In the genomic region with DNA sequence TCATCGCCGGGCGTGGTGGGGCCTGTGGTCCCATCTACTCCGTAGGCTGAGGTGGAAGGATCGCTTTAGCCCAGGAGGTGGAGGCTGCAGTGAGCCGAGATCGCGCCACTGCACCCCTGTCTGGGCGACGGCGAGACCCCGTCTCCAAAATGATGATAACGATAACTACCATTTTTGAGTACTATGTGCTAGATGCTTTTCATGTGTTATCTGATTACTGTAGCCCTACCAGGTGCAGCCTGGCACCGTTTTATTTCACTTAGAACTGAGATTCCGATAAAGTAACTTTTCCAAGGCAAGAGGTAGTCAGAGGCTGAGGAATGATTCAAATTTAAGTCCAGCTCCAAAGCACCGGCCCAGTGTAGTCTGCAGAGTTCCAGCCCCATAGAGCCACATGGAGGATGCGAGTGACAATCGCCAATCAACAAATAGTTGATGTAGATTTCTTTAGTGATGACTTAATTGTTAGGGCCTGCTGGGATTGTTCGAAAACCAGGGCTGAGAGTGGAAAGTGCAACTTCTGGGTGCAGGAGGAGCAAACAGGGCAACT, we compare ENCODE assay signal across 8 cellular contexts. TPM values are rescaled to one million over a fixed set of nuclear protein-coding genes. Genes with fewer than 3 reads are reported as not detected.
DNase-seq lines count a peak whose midpoint lies in the region; ATAC-seq and TF ChIP-seq lines count a peak whose summit lies in the region.

No MANE protein-coding gene starts in this region.

- H2BK12ac ChIP-seq in trophoblast cell (ENCODE audit: low read length) = no peak overlapping the region

- H2AK5ac ChIP-seq in trophoblast cell (ENCODE audit: low read length) = peak overlapping the region; percentile 42

- H2AFZ ChIP-seq in trophoblast cell (ENCODE audit: insufficient read depth, low read length, poor library complexity) = peak overlapping the region; percentile 88

- peak overlapping the region; percentile 41 for H3K4ac ChIP-seq in trophoblast cell (ENCODE audit: low read depth, low read length)

- H3K79me2 ChIP-seq in trophoblast cell (ENCODE audit: control insufficient read depth, insufficient read depth, low read length, poor library complexity) = peaks cover 8% of the 10 kb centered on the region

- CTCF ChIA-PET in activated naive CD4-positive, alpha-beta T cell treated with anti-CD3 and anti-CD28 coated beads for 36 hours (lab: Charles Lee) = no interaction called here

- no peak for ATAC-seq in HG02678 (IDR thresholded peaks at IDR 0.05; ENCODE audit: unreplicated experiment)

- no peaks in the 10 kb centered on the region for H3K27me3 ChIP-seq in esophagus muscularis mucosa
- no peaks in the 10 kb centered on the region for H3K27me3 ChIP-seq in trophoblast cell (ENCODE audit: insufficient read depth, low read length)

- TF ChIP-seq POLR2A in esophagus muscularis mucosa (IDR thresholded peaks at IDR 0.05; ENCODE audit: low read depth) = no peak

- no peaks in the 10 kb centered on the region for H3K9me3 ChIP-seq in SK-N-MC (ENCODE audit: low read depth, low read length)
- H3K9me3 ChIP-seq in esophagus muscularis mucosa = no peaks in the 10 kb centered on the region
- no peaks in the 10 kb centered on the region for H3K9me3 ChIP-seq in trophoblast cell (ENCODE audit: insufficient read depth, low read depth, low read length)

- peak overlapping the region; percentile 93 for H4K8ac ChIP-seq in trophoblast cell (ENCODE audit: low read depth, low read length)

- peaks cover 19 to 28% (median 26%) of the 10 kb centered on the region in 4 donors for H3K4me1 ChIP-seq in esophagus muscularis mucosa
- peaks cover 3 to 5% of the 10 kb centered on the region in 2 experiments for H3K4me1 ChIP-seq in trophoblast cell (ENCODE audit: control insufficient read depth in 1 of 2, insufficient read depth in 2 of 2, low read length in 2 of 2)

- H3K18ac ChIP-seq in trophoblast cell (ENCODE audit: low read length) = peak overlapping the region; percentile 52

- H3K9ac ChIP-seq in SK-N-MC (ENCODE audit: insufficient read length) (peak overlapping the region; percentile 96), trophoblast cell (ENCODE audit: low read length) (peak overlapping the region; percentile 97)

- peak overlapping the region; percentile 85 for H3K4me2 ChIP-seq in trophoblast cell (ENCODE audit: low read length)

- peak overlapping the region; percentile 52 for H2BK5ac ChIP-seq in trophoblast cell (ENCODE audit: low read depth, low read length, poor library complexity)

- H3K27ac ChIP-seq in SK-N-MC (peak overlapping the region; percentile 82), esophagus muscularis mucosa (replicated peaks in 1 of 4) (peak overlapping the region; percentile 97 to 98 (median 98)), trophoblast cell (ENCODE audit: low read depth, low read length) (peak overlapping the region; percentile 85)

- intact Hi-C loops in activated naive CD4-positive, alpha-beta T cell treated with anti-CD3 and anti-CD28 coated beads for 36 hours (cut with micrococcal nuclease) = loop anchor here (1.0 to 5.0 kb wide), 2 partner anchors 98 to 540 kb away; no protein-coding TSS in a partner anchor
- intact Hi-C loops in esophagus muscularis mucosa (cut with DNase I) = loop anchor here (5.0 kb wide), 1 partner anchor 800 kb away; a partner anchor contains a TSS

- H2BK120ac ChIP-seq in trophoblast cell (ENCODE audit: insufficient read depth, low read length, poor library complexity) = peak overlapping the region; percentile 55

- peak overlapping the region; percentile 82 for H4K12ac ChIP-seq in trophoblast cell (ENCODE audit: low read depth, low read length)

- no peak for TF ChIP-seq CTCF in esophagus muscularis mucosa (IDR thresholded peaks at IDR 0.05)

- H3K4me3 ChIP-seq in SK-N-MC (peak overlapping the region; percentile 91), esophagus muscularis mucosa (peak overlapping the region; percentile 85 to 97 (median 93)), trophoblast cell (ENCODE audit: low read depth, low read length) (peak overlapping the region; percentile 98)

- peaks cover 2% of the 10 kb centered on the region for H3K9me3 Mint-ChIP-seq in activated naive CD4-positive, alpha-beta T cell treated with anti-CD3 and anti-CD28 coated beads for 36 hours

- WGBS in esophagus muscularis mucosa = 24% methylated on average over 11 of the region's 19 CpGs
- WGBS in trophoblast cell (ENCODE audit: extremely low coverage, insufficient coverage, insufficient read length) = no CpG with 5 or more reads among the region's 19 CpGs

- no peaks in the 10 kb centered on the region for H3K27me3 Mint-ChIP-seq in activated naive CD4-positive, alpha-beta T cell treated with anti-CD3 and anti-CD28 coated beads for 36 hours (ENCODE audit: low read depth)

- H3K27ac Mint-ChIP-seq in activated naive CD4-positive, alpha-beta T cell treated with anti-CD3 and anti-CD28 coated beads for 36 hours = peak overlapping the region; percentile 87

- DNase-seq in activated naive CD4-positive, alpha-beta T cell treated with anti-CD3 and anti-CD28 coated beads for 36 hours = peak; percentile 27
- no peak for DNase-seq in activated naive CD4-positive, alpha-beta T cell treated with anti-CD3 and anti-CD28 coated beads, Interleukin-2, amount 50 U/mL, for 16 hours
- DNase-seq in SK-N-MC (ENCODE audit: low read depth, low spot score) (no peak), esophagus muscularis mucosa (ENCODE audit: extremely low spot score) (no peak), trophoblast cell (peak in 1 of 2 donors; percentile 2), NCI-H226 (no peak), glomerular visceral epithelial cell (ENCODE audit: extremely low spot score) (no peak)

- H3K79me1 ChIP-seq in trophoblast cell (ENCODE audit: low read length) = peaks cover 10% of the 10 kb centered on the region

- H3K4me1 Mint-ChIP-seq in activated naive CD4-positive, alpha-beta T cell treated with anti-CD3 and anti-CD28 coated beads for 36 hours (ENCODE audit: low read depth) = peaks cover 33% of the 10 kb centered on the region

- H3K4me3 Mint-ChIP-seq in activated naive CD4-positive, alpha-beta T cell treated with anti-CD3 and anti-CD28 coated beads for 36 hours = peak overlapping the region; percentile 91

- peak overlapping the region; percentile 91 for H3K14ac ChIP-seq in trophoblast cell (ENCODE audit: low read length)

- no peak for TF ChIP-seq EP300 in esophagus muscularis mucosa (IDR thresholded peaks at IDR 0.05)

- no peaks in the 10 kb centered on the region for H3K36me3 ChIP-seq in SK-N-MC (ENCODE audit: insufficient read depth, low read length)
- peaks cover 0 to 17% (median 6%) of the 10 kb centered on the region in 4 donors for H3K36me3 ChIP-seq in esophagus muscularis mucosa
- H3K36me3 ChIP-seq in trophoblast cell (ENCODE audit: control insufficient read depth in 1 of 2, insufficient read depth in 2 of 2, low read length in 2 of 2) = peaks cover 0 to 5% of the 10 kb centered on the region in 2 experiments

- peak overlapping the region; percentile 87 for H4K91ac ChIP-seq in trophoblast cell (ENCODE audit: low read depth, low read length)

- peaks cover 20% of the 10 kb centered on the region for H3K36me3 Mint-ChIP-seq in activated naive CD4-positive, alpha-beta T cell treated with anti-CD3 and anti-CD28 coated beads for 36 hours (ENCODE audit: low read depth)

- no peak overlapping the region for H3K23ac ChIP-seq in trophoblast cell (ENCODE audit: low read length)

RNA-seq across cellular contexts. Expression of a gene that starts 0.7 kb away (rescaled TPM):
- total RNA-seq in activated naive CD4-positive, alpha-beta T cell treated with anti-CD3 and anti-CD28 coated beads for 36 hours = 10 to 100 TPM; 21.1 to 22.8 TPM
- total RNA-seq in esophagus muscularis mucosa = 10 to 100 TPM in 3 of 4 donors, 1 to 10 TPM in 1; 9.6 to 13.3 (median 12.4) TPM
- polyA plus RNA-seq in trophoblast cell (2013) = 8.6 and 9.0 TPM in 2 replicates

RNA-seq across cellular contexts. Expression of a gene that starts 0.8 kb away (rescaled TPM):
- 1 to 10 TPM; 2.9 to 3.1 TPM for total RNA-seq in activated naive CD4-positive, alpha-beta T cell treated with anti-CD3 and anti-CD28 coated beads for 36 hours
- total RNA-seq in esophagus muscularis mucosa = 1 to 10 TPM in 3 of 4 donors, under 1 TPM in 1; 0.57 to 3.3 (median 1.5) TPM
- polyA plus RNA-seq in trophoblast cell (2013) = 1.3 TPM in 2 replicates

RNA-seq across cellular contexts. Expression of a gene that starts 27.8 kb away (rescaled TPM):
- 10 to 100 TPM; 72.9 to 74.2 TPM for total RNA-seq in activated naive CD4-positive, alpha-beta T cell treated with anti-CD3 and anti-CD28 coated beads for 36 hours
- 10 to 100 TPM; 64.6 to 96.5 (median 78.0) TPM for total RNA-seq in esophagus muscularis mucosa
- 34.1 and 36.8 TPM in 2 replicates for polyA plus RNA-seq in trophoblast cell (2013)

RNA-seq across cellular contexts. Expression of a gene that starts 50.2 kb away (rescaled TPM):
- total RNA-seq in activated naive CD4-positive, alpha-beta T cell treated with anti-CD3 and anti-CD28 coated beads for 36 hours = 10 to 100 TPM; 10.7 to 11.7 TPM
- total RNA-seq in esophagus muscularis mucosa = 10 to 100 TPM; 25.3 to 35.6 (median 31.2) TPM
- 19.3 and 20.0 TPM in 2 replicates for polyA plus RNA-seq in trophoblast cell (2013)

RNA-seq across cellular contexts. Expression of a gene that starts 50.3 kb away (rescaled TPM):
- total RNA-seq in activated naive CD4-positive, alpha-beta T cell treated with anti-CD3 and anti-CD28 coated beads for 36 hours = 10 to 100 TPM; 37.9 to 38.3 TPM
- total RNA-seq in esophagus muscularis mucosa = 10 to 100 TPM in 3 of 4 donors, 1 to 10 TPM in 1; 9.3 to 18.4 (median 14.4) TPM
- 16.0 TPM in 2 replicates for polyA plus RNA-seq in trophoblast cell (2013)
